ENCODE assay signal across 8 cellular contexts in the genomic region with DNA sequence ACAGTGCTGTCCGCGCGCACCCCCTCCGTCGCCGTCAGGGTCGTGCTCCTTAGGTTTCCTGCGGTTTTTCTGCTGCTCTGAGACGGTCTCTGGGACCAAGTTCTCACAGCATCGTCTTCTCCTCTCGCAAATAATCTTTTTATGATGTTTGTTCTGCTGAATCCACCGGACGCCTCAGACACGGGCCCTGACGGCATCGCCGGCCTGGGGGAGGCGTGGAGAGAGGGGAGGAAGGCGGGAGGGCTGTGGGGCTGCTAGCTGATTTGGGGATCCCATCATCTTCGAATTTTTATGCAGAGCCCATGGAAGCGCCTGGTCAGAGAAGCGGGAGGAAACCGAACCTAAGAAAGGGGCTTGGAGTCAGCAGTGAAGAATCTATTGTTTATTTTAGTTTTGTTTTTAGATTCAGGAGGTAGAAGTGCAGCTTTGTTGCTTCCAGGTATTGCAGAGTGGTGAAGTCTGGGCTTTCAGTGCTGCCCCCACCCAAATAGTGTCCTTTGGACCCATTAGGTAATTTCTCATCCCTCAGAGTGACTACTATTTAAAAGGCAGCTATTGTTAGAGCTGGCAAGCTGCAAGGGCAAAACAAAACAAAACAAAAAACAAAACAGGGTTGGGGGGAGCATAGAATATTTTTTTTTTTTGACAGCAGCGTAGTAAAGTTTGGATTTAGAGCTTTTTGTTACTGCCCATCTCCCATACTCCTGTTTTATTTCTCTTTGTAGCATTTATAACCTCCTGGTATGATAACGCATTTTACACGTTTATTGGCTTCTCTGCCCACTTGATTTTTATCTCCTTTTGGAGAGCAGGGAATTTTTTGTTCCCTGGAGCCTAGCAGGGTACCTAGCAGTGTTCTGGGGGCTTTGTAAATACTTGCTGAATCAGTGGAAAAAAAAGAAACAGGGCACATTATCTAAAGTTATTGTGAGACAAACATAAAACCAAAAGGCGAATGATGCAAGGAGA.
DNase-seq lines count a peak whose midpoint lies in the region; ATAC-seq and TF ChIP-seq lines count a peak whose summit lies in the region.

No MANE protein-coding gene starts in this region.

- peak; percentile 24 for ATAC-seq in GM21619 (IDR thresholded peaks at IDR 0.05; ENCODE audit: unreplicated experiment)

- H3K36me3 ChIP-seq in adrenal gland (replicated peaks in 1 of 2) (no peaks in the 10 kb centered on the region), spleen (no peaks in the 10 kb centered on the region)

- TF ChIP-seq CTCF in GM12875 (IDR thresholded peaks at IDR 0.05; ENCODE audit: borderline replicate concordance, insufficient read depth, low read depth, low read length), result no peak
- TF ChIP-seq CTCF in adrenal gland (IDR thresholded peaks at IDR 0.05), result no peak
- TF ChIP-seq CTCF in spleen (IDR thresholded peaks at IDR 0.05 in 8 of 11, conservative IDR thresholded peaks at IDR 0.05 in 3 of 11), result peak in 1 of 11 experiments; percentile 18

- H3K4me3 ChIP-seq in GM12875 (ENCODE audit: low read depth, low read length) (peak overlapping the region; percentile 93), adrenal gland (peak overlapping the region; percentile 31 to 79 (median 67)), iPS-18c (ENCODE audit: insufficient read depth, low read depth, low read length) (peak overlapping the region; percentile 73), spleen (peak overlapping the region; percentile 52 to 81 (median 62))
- peak overlapping the region; percentile 68 for H3K4me3 ChIP-seq in Jurkat, Clone E6-1 (ENCODE audit: low read length)

- WGBS in adrenal gland, 4 donors, result 5 to 11% (median 8%) methylated on average over 11 to 27 of the region's 27 CpGs
- WGBS in spleen, 5 donors, result 5 to 7% (median 7%) methylated on average over 24 to 27 of the region's 27 CpGs

- no peak for DNase-seq in Jurkat, Clone E6-1 (ENCODE audit: low read depth, low spot score)
- DNase-seq in adrenal gland (peak in 1 of 7 donors; percentile 35), spleen (no peak), NCI-H1694 (lab: John Stamatoyannopoulos, UW) (no peak), LoVo (ENCODE audit: low spot score) (no peak)

- no peak for TF ChIP-seq POLR2A in adrenal gland (IDR thresholded peaks at IDR 0.05)
- TF ChIP-seq POLR2A in spleen (IDR thresholded peaks at IDR 0.05), result no peak

- peaks cover 11 to 13% of the 10 kb centered on the region in 2 donors for H3K4me1 ChIP-seq in adrenal gland (replicated peaks in 1 of 2)
- H3K4me1 ChIP-seq in spleen, result peaks cover 5 to 39% (median 21%) of the 10 kb centered on the region in 6 donors

- no peaks in the 10 kb centered on the region for H3K27me3 ChIP-seq in adrenal gland
- H3K27me3 ChIP-seq in spleen (replicated peaks in 1 of 7), result no peaks in the 10 kb centered on the region

- H3K27ac ChIP-seq in adrenal gland, result peak overlapping the region; percentile 89 to 98 (median 90)
- H3K27ac ChIP-seq in spleen, result peak overlapping the region; percentile 93 to 99 (median 98)

- H3K9me3 ChIP-seq in adrenal gland (replicated peaks in 1 of 3), result no peaks in the 10 kb centered on the region
- peaks cover 4% of the 10 kb centered on the region for H3K9me3 ChIP-seq in iPS-18c (ENCODE audit: control insufficient read depth, insufficient read depth, low read length)
- no peaks in the 10 kb centered on the region for H3K9me3 ChIP-seq in spleen

- intact Hi-C loops in adrenal gland (cut with DNase I), result loop anchor here in 1 of 2 donors (10.0 kb wide), 3 partner anchors 433 to 627 kb away; partner anchors contain the start of gene DNAJC1
- intact Hi-C loops in spleen (cut with DNase I; ENCODE audit: low total_unique reads), result no loop called here
